ENCODE assay signal across 1 cellular context in the genomic region with DNA sequence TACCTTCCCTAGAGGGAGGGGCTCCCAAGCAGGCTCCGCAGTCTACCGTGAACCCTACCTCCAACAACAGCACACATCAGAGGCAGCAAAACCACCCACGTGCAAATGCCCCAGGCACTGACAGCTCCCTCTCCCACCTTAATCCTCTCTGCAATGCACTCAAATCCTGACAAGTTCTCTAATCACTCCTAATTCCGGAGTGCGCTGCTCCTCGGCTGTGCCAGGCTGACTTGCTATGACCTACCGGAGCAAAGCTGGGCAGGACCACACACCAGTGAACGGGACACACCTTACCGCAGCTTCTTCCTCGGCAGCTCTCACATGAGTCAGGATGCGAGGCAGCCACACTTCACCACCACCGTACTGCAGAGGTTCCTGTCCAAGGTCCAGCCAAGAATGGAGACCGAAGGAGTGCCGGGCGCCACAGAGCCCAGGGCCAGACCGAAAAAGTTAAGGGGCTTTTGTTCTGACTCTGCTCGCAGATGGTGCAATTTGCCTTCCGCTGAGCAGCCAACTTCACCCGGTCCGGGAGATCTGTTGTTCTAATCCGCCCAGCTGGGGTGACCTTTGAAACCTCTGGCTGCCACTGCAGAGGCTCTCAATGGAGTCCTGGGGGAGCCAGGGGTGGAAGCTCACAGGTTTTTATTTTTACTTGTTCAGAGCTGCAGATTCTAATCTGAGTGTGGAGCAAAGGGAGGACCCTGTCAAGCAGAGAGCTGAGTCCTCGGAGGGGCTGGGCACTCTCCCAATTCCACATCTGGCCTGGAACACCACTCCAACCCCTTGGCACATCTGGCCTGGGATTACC.
TF ChIP-seq lines count a peak whose summit lies in the region.

No MANE protein-coding gene starts in this region.

TF ChIP-seq in HepG2, 621 proteins besides CTCF, POLR2A, EP300 and RAD21 (continued from another document and continues in another):
- TF ChIP-seq ZNF614 (CRISPR knock-in tag; IDR thresholded peaks at IDR 0.05; ENCODE audit: borderline replicate concordance) (no peak), PRMT3 (CRISPR knock-in tag; IDR thresholded peaks at IDR 0.05; ENCODE audit: borderline replicate concordance, low read depth) (no peak), ZFP62 (CRISPR knock-in tag; IDR thresholded peaks at IDR 0.05) (no peak), ZNF281 (CRISPR knock-in tag; IDR thresholded peaks at IDR 0.05; ENCODE audit: borderline replicate concordance) (no peak), ZNF672 (CRISPR knock-in tag; IDR thresholded peaks at IDR 0.05) (no peak), SMC3 (IDR thresholded peaks at IDR 0.05; ENCODE audit: low read length) (no peak), NFKB2 (CRISPR knock-in tag; IDR thresholded peaks at IDR 0.05; ENCODE audit: borderline replicate concordance) (peak; percentile 80; the same call in 1 of the 2 replicates), ZNF616 (CRISPR knock-in tag; IDR thresholded peaks at IDR 0.05; ENCODE audit: low read depth) (no peak), SMYD3 (CRISPR knock-in tag; IDR thresholded peaks at IDR 0.05) (no peak), ZFP90 (CRISPR knock-in tag; IDR thresholded peaks at IDR 0.05; ENCODE audit: borderline replicate concordance) (peak; percentile 64; the same call in 1 of the 2 replicates), ZNF33A (CRISPR knock-in tag; IDR thresholded peaks at IDR 0.05; ENCODE audit: borderline replicate concordance) (no peak), STAG1 (CRISPR knock-in tag; IDR thresholded peaks at IDR 0.05) (peak; percentile 2), MED13 (CRISPR knock-in tag; IDR thresholded peaks at IDR 0.05) (no peak), KLF11 (CRISPR knock-in tag; IDR thresholded peaks at IDR 0.05) (no peak), ZUFSP (CRISPR knock-in tag; IDR thresholded peaks at IDR 0.05; ENCODE audit: borderline replicate concordance) (no peak), RARG (CRISPR knock-in tag; IDR thresholded peaks at IDR 0.05; ENCODE audit: low read depth) (no peak), ZC3H13 (CRISPR knock-in tag; IDR thresholded peaks at IDR 0.05) (no peak), ZNF850 (CRISPR knock-in tag; conservative IDR thresholded peaks at IDR 0.05) (no peak), ZBTB49 (CRISPR knock-in tag; IDR thresholded peaks at IDR 0.05; ENCODE audit: borderline replicate concordance) (no peak), ZNF251 (CRISPR knock-in tag; IDR thresholded peaks at IDR 0.05) (no peak), GLMP (CRISPR knock-in tag; IDR thresholded peaks at IDR 0.05; ENCODE audit: borderline replicate concordance) (no peak), ZBTB26 (CRISPR knock-in tag; IDR thresholded peaks at IDR 0.05; ENCODE audit: borderline replicate concordance) (no peak), ZNF256 (CRISPR knock-in tag; conservative IDR thresholded peaks at IDR 0.05) (no peak), ZNF619 (CRISPR knock-in tag; IDR thresholded peaks at IDR 0.05) (0 out of 2 replicates have a peak, but pooled peaks have one; percentile 28), NPAS2 (CRISPR knock-in tag; IDR thresholded peaks at IDR 0.05; ENCODE audit: borderline replicate concordance) (no peak), ZNF235 (CRISPR knock-in tag; IDR thresholded peaks at IDR 0.05; ENCODE audit: borderline replicate concordance) (no peak), ZNF207 (IDR thresholded peaks at IDR 0.05; ENCODE audit: borderline replicate concordance) (no peak), ZNF773 (CRISPR knock-in tag; IDR thresholded peaks at IDR 0.05; ENCODE audit: borderline replicate concordance) (no peak), PCBP2 (optimal IDR thresholded peaks at IDR 0.05; ENCODE audit: low read depth, low read length, poor library complexity, severe bottlenecking) (no peak), ZNF382 (CRISPR knock-in tag; IDR thresholded peaks at IDR 0.05; ENCODE audit: borderline replicate concordance) (no peak), ZNF335 (CRISPR knock-in tag; IDR thresholded peaks at IDR 0.05) (no peak), ZNF34 (CRISPR knock-in tag; IDR thresholded peaks at IDR 0.05; ENCODE audit: borderline replicate concordance) (no peak), SALL1 (CRISPR knock-in tag; IDR thresholded peaks at IDR 0.05) (peak; percentile 67), ZNF557 (CRISPR knock-in tag; IDR thresholded peaks at IDR 0.05) (no peak), PITX1 (CRISPR knock-in tag; IDR thresholded peaks at IDR 0.05) (peak; percentile 82), MAX (IDR thresholded peaks at IDR 0.05) (peak; percentile 79), ZNF180 (CRISPR knock-in tag; IDR thresholded peaks at IDR 0.05; ENCODE audit: borderline replicate concordance, low read depth) (no peak), TBL1XR1 (IDR thresholded peaks at IDR 0.05; ENCODE audit: borderline replicate concordance, low read length, partially characterized antibody) (no peak), FIP1L1 (IDR thresholded peaks at IDR 0.05; ENCODE audit: borderline replicate concordance, insufficient read depth, low read depth, low read length) (0 out of 2 replicates have a peak, but pooled peaks have one; percentile 37), SIN3A (IDR thresholded peaks at IDR 0.05; ENCODE audit: borderline replicate concordance, low read depth, low read length) (0 out of 2 replicates have a peak, but pooled peaks have one; percentile 26), ASH2L (IDR thresholded peaks at IDR 0.05; ENCODE audit: insufficient read length, low read depth, low read length) (peak; percentile 70), ZNF567 (CRISPR knock-in tag; IDR thresholded peaks at IDR 0.05; ENCODE audit: borderline replicate concordance) (no peak; the same call in 1 of the 2 replicates), MTA1 (CRISPR knock-in tag; IDR thresholded peaks at IDR 0.05; ENCODE audit: borderline replicate concordance) (peak; percentile 91), POGK (CRISPR knock-in tag; conservative IDR thresholded peaks at IDR 0.05) (no peak), NCOA5 (CRISPR knock-in tag; IDR thresholded peaks at IDR 0.05) (no peak), AGO1 (IDR thresholded peaks at IDR 0.05; ENCODE audit: low read depth, low read length, poor library complexity, severe bottlenecking) (no peak), ZNF432 (CRISPR knock-in tag; IDR thresholded peaks at IDR 0.05; ENCODE audit: borderline replicate concordance) (no peak), NR1H2 (CRISPR knock-in tag; IDR thresholded peaks at IDR 0.05; ENCODE audit: borderline replicate concordance, low read depth) (no peak), KLF6 (CRISPR knock-in tag; IDR thresholded peaks at IDR 0.05) (no peak), ZNF24 (IDR thresholded peaks at IDR 0.05) (no peak)
- TF ChIP-seq, protein P1, sequence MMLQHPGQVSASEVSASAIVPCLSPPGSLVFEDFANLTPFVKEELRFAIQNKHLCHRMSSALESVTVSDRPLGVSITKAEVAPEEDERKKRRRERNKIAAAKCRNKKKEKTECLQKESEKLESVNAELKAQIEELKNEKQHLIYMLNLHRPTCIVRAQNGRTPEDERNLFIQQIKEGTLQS (CRISPR knock-in tag; IDR thresholded peaks at IDR 0.05): peak; percentile 34; the same call in 1 of the 2 replicates
- TF ChIP-seq, protein P2, sequence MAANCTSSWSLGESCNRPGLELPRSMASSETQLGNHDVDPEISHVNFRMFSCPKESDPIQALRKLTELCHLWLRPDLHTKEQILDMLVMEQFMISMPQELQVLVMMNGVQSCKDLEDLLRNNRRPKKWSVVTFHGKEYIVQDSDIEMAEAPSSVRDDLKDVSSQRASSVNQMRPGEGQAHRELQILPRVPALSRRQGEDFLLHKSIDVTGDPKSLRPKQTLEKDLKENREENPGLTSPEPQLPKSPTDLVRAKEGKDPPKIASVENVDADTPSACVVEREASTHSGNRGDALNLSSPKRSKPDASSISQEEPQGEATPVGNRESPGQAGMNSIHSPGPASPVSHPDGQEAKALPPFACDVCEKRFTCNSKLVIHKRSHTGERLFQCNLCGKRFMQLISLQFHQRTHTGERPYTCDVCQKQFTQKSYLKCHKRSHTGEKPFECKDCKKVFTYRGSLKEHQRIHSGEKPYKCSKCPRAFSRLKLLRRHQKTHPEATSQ (CRISPR knock-in tag; IDR thresholded peaks at IDR 0.05; ENCODE audit: borderline replicate concordance): no peak
- TF ChIP-seq, protein P3, sequence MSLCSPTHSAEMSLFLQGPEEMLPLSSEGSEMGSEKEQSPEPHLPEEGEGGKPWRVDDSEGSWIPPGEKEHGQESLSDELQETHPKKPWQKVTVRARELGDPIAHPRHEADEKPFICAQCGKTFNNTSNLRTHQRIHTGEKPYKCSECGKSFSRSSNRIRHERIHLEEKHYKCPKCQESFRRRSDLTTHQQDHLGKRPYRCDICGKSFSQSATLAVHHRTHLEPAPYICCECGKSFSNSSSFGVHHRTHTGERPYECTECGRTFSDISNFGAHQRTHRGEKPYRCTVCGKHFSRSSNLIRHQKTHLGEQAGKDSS (CRISPR knock-in tag; IDR thresholded peaks at IDR 0.05; ENCODE audit: borderline replicate concordance, low read depth): no peak
